In genomic region chr2:238091426-238092060, GRCh38 we compare ENCODE assay signal across 19 cellular contexts. TPM values are rescaled to one million over a fixed set of nuclear protein-coding genes. Genes with fewer than 3 reads are reported as not detected.
DNase-seq lines count a peak whose midpoint lies in the region; ATAC-seq, FAIRE-seq and TF ChIP-seq lines count a peak whose summit lies in the region.
"Had no signal": no experiment of that assay in that cellular context is flagged by ENCODE, and none has a peak within 500 bp of the region (broad histone marks: within the 10 kb centered on the region; RNA-seq: fewer than 3 reads in every experiment).

No MANE protein-coding gene starts in this region.

- H3K9me3 Mint-ChIP-seq in naive thymus-derived CD8-positive, alpha-beta T cell: no peaks in the 10 kb centered on the region
- H3K9me3 Mint-ChIP-seq: CD8-positive, alpha-beta T cell had no signal

- no peaks in the 10 kb centered on the region for H4K20me1 ChIP-seq in osteoblast (ENCODE audit: insufficient read depth, low read length)

- H3K36me3 Mint-ChIP-seq in naive thymus-derived CD8-positive, alpha-beta T cell: peaks cover 0 to 9% (median 2%) of the 10 kb centered on the region in 3 donors

- no peak overlapping the region for H3K4me2 ChIP-seq in osteoblast (ENCODE audit: insufficient read depth, low read length)
- H3K4me2 ChIP-seq: BLaER1 treated with 17β-estradiol and CSF1 and Interleukin-3, amounts not matched to agents 10 nM and 100 nM; KMS-11 had no signal

- no peaks in the 10 kb centered on the region for H3K36me3 ChIP-seq in right atrium auricular region
- peaks cover 0 to 4% (median 0%) of the 10 kb centered on the region in 9 donors for H3K36me3 ChIP-seq in heart left ventricle
- no peaks in the 10 kb centered on the region for H3K36me3 ChIP-seq in bronchial epithelial cell (ENCODE audit: control insufficient read depth, insufficient read depth, low read length)
- no peaks in the 10 kb centered on the region for H3K36me3 ChIP-seq in osteoblast (ENCODE audit: insufficient read depth, low read length)

- peaks cover 0 to 8% (median 3%) of the 10 kb centered on the region in 4 donors for H3K4me1 Mint-ChIP-seq in naive thymus-derived CD8-positive, alpha-beta T cell

- no peak for TF ChIP-seq POLR2A in heart left ventricle (IDR thresholded peaks at IDR 0.05)

- no peaks in the 10 kb centered on the region for H3K27me3 ChIP-seq in right atrium auricular region
- no peaks in the 10 kb centered on the region for H3K27me3 ChIP-seq in heart left ventricle
- H3K27me3 ChIP-seq in bronchial epithelial cell (ENCODE audit: control insufficient read depth, insufficient read depth, low read length): no peaks in the 10 kb centered on the region
- H3K27me3 ChIP-seq in osteoblast (ENCODE audit: insufficient read depth, low read length): no peaks in the 10 kb centered on the region
- H3K27me3 ChIP-seq in foreskin keratinocyte: no peaks in the 10 kb centered on the region
- H3K27me3 ChIP-seq: BLaER1 treated with 17β-estradiol and CSF1 and Interleukin-3, amounts not matched to agents 10 nM and 100 nM had no signal

- no peaks in the 10 kb centered on the region for H3K27me3 Mint-ChIP-seq in naive thymus-derived CD8-positive, alpha-beta T cell

- POLR2A ChIA-PET in naive thymus-derived CD8-positive, alpha-beta T cell (lab: Charles Lee): no interaction called here

- no peak for TF ChIP-seq CTCF in right atrium auricular region (IDR thresholded peaks at IDR 0.05)
- TF ChIP-seq CTCF in heart left ventricle (IDR thresholded peaks at IDR 0.05): no peak
- no peak for TF ChIP-seq CTCF in bronchial epithelial cell (IDR thresholded peaks at IDR 0.05; ENCODE audit: insufficient read depth, low read length, severe bottlenecking)
- TF ChIP-seq CTCF in osteoblast (IDR thresholded peaks at IDR 0.05; ENCODE audit: extremely low read depth, low read depth, low read length): no peak
- no peak for TF ChIP-seq CTCF in foreskin keratinocyte (conservative IDR thresholded peaks at IDR 0.05)

- peak overlapping the region in 2 of 10 donors; percentile 83 to 89 for H3K27ac Mint-ChIP-seq in naive thymus-derived CD8-positive, alpha-beta T cell
- H3K27ac Mint-ChIP-seq: CD8-positive, alpha-beta T cell had no signal

- intact Hi-C loops in heart left ventricle (cut with DNase I): no loop called here

- WGBS in heart left ventricle, 4 donors: 88 to 94% (median 93%) methylated on average over 16 of the region's 16 CpGs

- FAIRE-seq in bronchial epithelial cell (lab: Jason Lieb, UNC): peak; percentile 58
- FAIRE-seq: D721Med had no signal

- DNase-seq in right atrium auricular region (ENCODE audit: low spot score): peak; percentile 50
- no peak for DNase-seq in heart left ventricle
- DNase-seq in bronchial epithelial cell (ENCODE audit: low read depth): no peak
- DNase-seq in osteoblast (ENCODE audit: insufficient read length, low spot score, missing footprints): peak; percentile 39
- DNase-seq in DMS53 (lab: John Stamatoyannopoulos, UW): no peak
- no peak for DNase-seq in naive thymus-derived CD8-positive, alpha-beta T cell
- no peak for DNase-seq in foreskin keratinocyte
- DNase-seq: DMS79, NCI-H1417, NCI-H187, NCI-H2107, NCI-H510A treated with DMSO at 0.1 percent for 48 hours, NCI-H774 had no signal

- H3K9me3 ChIP-seq in right atrium auricular region: no peaks in the 10 kb centered on the region
- no peaks in the 10 kb centered on the region for H3K9me3 ChIP-seq in heart left ventricle
- H3K9me3 ChIP-seq in osteoblast (ENCODE audit: low read depth, low read length): no peaks in the 10 kb centered on the region
- H3K9me3 ChIP-seq: BLaER1 treated with 17β-estradiol and CSF1 and Interleukin-3, amounts not matched to agents 10 nM and 100 nM had no signal

- no peak for ATAC-seq in heart left ventricle
- no peak for ATAC-seq in naive thymus-derived CD8-positive, alpha-beta T cell
- no peak for ATAC-seq in foreskin keratinocyte
- ATAC-seq: CD8-positive, alpha-beta T cell had no signal

- H3K4me3 ChIP-seq in right atrium auricular region (no peak overlapping the region), heart left ventricle (no peak overlapping the region), bronchial epithelial cell (ENCODE audit: low read depth, low read length) (no peak overlapping the region), osteoblast (ENCODE audit: insufficient read depth, low read length) (no peak overlapping the region)
- H3K4me3 ChIP-seq: BLaER1 treated with 17β-estradiol and CSF1 and Interleukin-3, amounts not matched to agents 10 nM and 100 nM had no signal

- H3K4me1 ChIP-seq in right atrium auricular region: no peaks in the 10 kb centered on the region
- H3K4me1 ChIP-seq in heart left ventricle: peaks cover 0 to 10% (median 0%) of the 10 kb centered on the region in 12 donors
- no peaks in the 10 kb centered on the region for H3K4me1 ChIP-seq in osteoblast (ENCODE audit: insufficient read depth, low read length)
- H3K4me1 ChIP-seq in foreskin keratinocyte: no peaks in the 10 kb centered on the region

- H3K27ac ChIP-seq in right atrium auricular region (no peak overlapping the region), heart left ventricle (no peak overlapping the region), osteoblast (ENCODE audit: low read depth, low read length) (no peak overlapping the region), foreskin keratinocyte (no peak overlapping the region)
- H3K27ac ChIP-seq: BLaER1 treated with 17β-estradiol and CSF1 and Interleukin-3, amounts not matched to agents 10 nM and 100 nM; KMS-11 had no signal

- H3K4me3 Mint-ChIP-seq in naive thymus-derived CD8-positive, alpha-beta T cell: no peak overlapping the region
- H3K4me3 Mint-ChIP-seq: CD8-positive, alpha-beta T cell had no signal

- H2AFZ ChIP-seq in osteoblast (ENCODE audit: low read length): no peak overlapping the region

- H3K79me2 ChIP-seq in osteoblast (ENCODE audit: insufficient read depth, low read length): no peaks in the 10 kb centered on the region

RNA-seq across cellular contexts. Expression of gene ESPNL, which starts 8.6 kb away (rescaled TPM):
- total RNA-seq in right atrium auricular region (1 to 10 TPM in 1 of 2 donors, under 1 TPM in 1; 0.26 to 2.0 TPM), heart left ventricle (1 to 10 TPM in 1 of 9 donors, under 1 TPM in 7, not detected in 1; 0.05 to 1.2 (median 0.23) TPM), bronchial epithelial cell (under 0.01 TPM in 1 of 2 replicates, not detected in the other), osteoblast (1.8 and 9.8 TPM in 2 replicates), foreskin keratinocyte (0.25 and 0.92 TPM in 2 replicates)
- polyA plus RNA-seq in heart left ventricle (under 1 TPM in 1 of 2 donors, not detected in 1; 0.27 TPM), foreskin keratinocyte (0.20 and 0.71 TPM in 2 replicates)
- total RNA-seq in naive thymus-derived CD8-positive, alpha-beta T cell: under 1 TPM; 0.16 to 0.34 TPM
- not detected for polyA plus RNA-seq in naive thymus-derived CD8-positive, alpha-beta T cell
- total RNA-seq: CD8-positive, alpha-beta T cell; HT-29 had no signal

RNA-seq across cellular contexts. Expression of gene SCLY, which starts 30.7 kb away (rescaled TPM):
- 10 to 100 TPM in 1 of 2 donors, 1 to 10 TPM in 1; 6.5 to 11.3 TPM for total RNA-seq in right atrium auricular region
- total RNA-seq in heart left ventricle: 10 to 100 TPM in 6 of 9 donors, 1 to 10 TPM in 3; 8.1 to 14.3 (median 10.6) TPM
- 10 to 100 TPM in 1 of 2 donors, 1 to 10 TPM in 1; 6.9 to 21.2 TPM for polyA plus RNA-seq in heart left ventricle
- total RNA-seq in bronchial epithelial cell: 9.1 and 12.6 TPM in 2 replicates
- 11.6 and 12.4 TPM in 2 replicates for total RNA-seq in osteoblast
- 10 to 100 TPM; 31.0 to 31.2 TPM for total RNA-seq in naive thymus-derived CD8-positive, alpha-beta T cell
- polyA plus RNA-seq in naive thymus-derived CD8-positive, alpha-beta T cell: 10 to 100 TPM; 10.8 to 17.1 (median 10.9) TPM
- 23.5 and 24.6 TPM in 2 replicates for total RNA-seq in foreskin keratinocyte
- 21.6 and 27.8 TPM in 2 replicates for polyA plus RNA-seq in foreskin keratinocyte

RNA-seq across cellular contexts. Expression of gene KLHL30, which starts 46.9 kb away (rescaled TPM):
- total RNA-seq in right atrium auricular region: 10 to 100 TPM; 24.9 to 29.0 TPM
- total RNA-seq in heart left ventricle: 10 to 100 TPM; 19.8 to 43.7 (median 23.2) TPM
- polyA plus RNA-seq in heart left ventricle: 10 to 100 TPM in 1 of 2 donors, 1 to 10 TPM in 1; 5.1 to 10.7 TPM
- 0.26 and 0.38 TPM in 2 replicates for total RNA-seq in bronchial epithelial cell
- total RNA-seq in osteoblast: under 0.01 TPM in 2 replicates
- total RNA-seq in naive thymus-derived CD8-positive, alpha-beta T cell: not detected
- not detected for polyA plus RNA-seq in naive thymus-derived CD8-positive, alpha-beta T cell
- total RNA-seq in foreskin keratinocyte: not detected in 2 replicates
- not detected in 2 replicates for polyA plus RNA-seq in foreskin keratinocyte
- total RNA-seq: CD8-positive, alpha-beta T cell; RPMI7951 had no signal

Comparison
In these comparisons a context has a peak if more than half of its experiments do, and no peak if none do; other contexts are left out.
1. DNase-seq: peak in right atrium auricular region (single experiment) and osteoblast (single experiment); none in heart left ventricle (0 of 5), bronchial epithelial cell (single experiment), DMS53 (single experiment), naive thymus-derived CD8-positive, alpha-beta T cell (0 of 10) and foreskin keratinocyte (0 of 2).
2. RNA of gene KLHL30, which starts 46.9 kb away (total RNA-seq): 24.9 to 29.0 TPM in right atrium auricular region and 19.8 to 43.7 TPM in heart left ventricle; 0.26 to 0.38 TPM in bronchial epithelial cell, under 0.01 TPM in osteoblast, not detected in naive thymus-derived CD8-positive, alpha-beta T cell and not detected in foreskin keratinocyte; every median in the first group is over 10 times any median in the second.